8 cellular contexts compared by ENCODE assay signal in genomic region chr18:50819027-50819726, GRCh38. TPM values are rescaled to one million over a fixed set of nuclear protein-coding genes. Genes with fewer than 3 reads are reported as not detected.
DNase-seq lines count a peak whose midpoint lies in the region; ATAC-seq and TF ChIP-seq lines count a peak whose summit lies in the region.

No MANE protein-coding gene starts in this region.

- H3K27ac ChIP-seq in SJCRH30: no peak overlapping the region
- H3K27ac ChIP-seq in ovary: peak overlapping the region in 1 of 2 donors; percentile 26

- no peaks in the 10 kb centered on the region for H3K9me3 Mint-ChIP-seq in activated CD8-positive, alpha-beta T cell treated with anti-CD3 and anti-CD28 coated beads, Interleukin-2, amount 10 ng/mL, durations not matched to agents 7 days and 5 days (ENCODE audit: insufficient read depth)

- POLR2A ChIA-PET in activated CD8-positive, alpha-beta T cell treated with anti-CD3 and anti-CD28 coated beads, Interleukin-2, amount 10 ng/mL, durations not matched to agents 7 days and 5 days (lab: Charles Lee): no interaction called here

- H3K4me1 Mint-ChIP-seq in activated CD8-positive, alpha-beta T cell treated with anti-CD3 and anti-CD28 coated beads, Interleukin-2, amount 10 ng/mL, durations not matched to agents 7 days and 5 days (ENCODE audit: low read depth): no peaks in the 10 kb centered on the region

- TF ChIP-seq CTCF in ovary (IDR thresholded peaks at IDR 0.05): no peak

- peaks cover 11% of the 10 kb centered on the region for H3K27me3 Mint-ChIP-seq in activated CD8-positive, alpha-beta T cell treated with anti-CD3 and anti-CD28 coated beads, Interleukin-2, amount 10 ng/mL, durations not matched to agents 7 days and 5 days (ENCODE audit: low read depth)

- 14 to 17% (median 15%) methylated on average over 16 of the region's 16 CpGs for WGBS in ovary, 3 donors

- intact Hi-C loops in ovary (cut with DNase I): no loop called here

- H3K36me3 Mint-ChIP-seq in activated CD8-positive, alpha-beta T cell treated with anti-CD3 and anti-CD28 coated beads, Interleukin-2, amount 10 ng/mL, durations not matched to agents 7 days and 5 days (ENCODE audit: low read depth): no peaks in the 10 kb centered on the region

- peaks cover 4% of the 10 kb centered on the region; the same call in 1 of the 2 replicates for H3K4me1 ChIP-seq in SJCRH30
- H3K4me1 ChIP-seq in ovary (ENCODE audit: insufficient read depth): peaks cover 5% of the 10 kb centered on the region

- H3K27me3 ChIP-seq in SJCRH30: no peaks in the 10 kb centered on the region
- H3K27me3 ChIP-seq in ovary: no peaks in the 10 kb centered on the region

- H3K4me3 Mint-ChIP-seq in activated CD8-positive, alpha-beta T cell treated with anti-CD3 and anti-CD28 coated beads, Interleukin-2, amount 10 ng/mL, durations not matched to agents 7 days and 5 days: no peak overlapping the region

- H3K9me3 ChIP-seq in SJCRH30 (replicated peaks) (no peaks in the 10 kb centered on the region), ovary (no peaks in the 10 kb centered on the region)

- no peak for TF ChIP-seq EP300 in ovary (IDR thresholded peaks at IDR 0.05)

- H3K36me3 ChIP-seq in SJCRH30 (no peaks in the 10 kb centered on the region), ovary (no peaks in the 10 kb centered on the region)

- no peak for TF ChIP-seq POLR2A in ovary (IDR thresholded peaks at IDR 0.05)

- no peak for ATAC-seq in activated CD8-positive, alpha-beta T cell treated with anti-CD3 and anti-CD28 coated beads, Interleukin-2, amount 10 ng/mL, durations not matched to agents 7 days and 5 days

- DNase-seq in NCI-H2196 treated with DMSO at 0.1 percent for 48 hours (lab: John Stamatoyannopoulos, UW; ENCODE audit: unreplicated experiment) (peak; percentile 13), NCI-H2196 (lab: John Stamatoyannopoulos, UW; ENCODE audit: unreplicated experiment) (no peak), SJCRH30 (peak in 1 of 2 experiments; percentile 6), globus pallidus (ENCODE audit: low spot score) (peak; percentile 45), ovary (peak; percentile 26 to 51 (median 27)), NCI-H226 (no peak)
- DNase-seq in activated CD8-positive, alpha-beta T cell treated with anti-CD3 and anti-CD28 coated beads, Interleukin-2, amount 10 ng/mL, durations not matched to agents 7 days and 5 days: no peak
- DNase-seq in stimulated activated naive CD4-positive, alpha-beta T cell treated with Interleukin-2 at 50 U/mL for 16 hours (lab: John Stamatoyannopoulos, UW): no peak

- CTCF ChIA-PET in activated CD8-positive, alpha-beta T cell treated with anti-CD3 and anti-CD28 coated beads, Interleukin-2, amount 10 ng/mL, durations not matched to agents 7 days and 5 days (lab: Charles Lee): interaction anchor here (0.6 to 2.8 kb wide), 6 partner anchors 48 to 378 kb away, joined by 3 to 19 read pairs (median 4); no protein-coding TSS in a partner anchor

- peak overlapping the region; percentile 21 for H3K4me3 ChIP-seq in SJCRH30
- peak overlapping the region; percentile 8 for H3K4me3 ChIP-seq in ovary

- no peak overlapping the region for H3K27ac Mint-ChIP-seq in activated CD8-positive, alpha-beta T cell treated with anti-CD3 and anti-CD28 coated beads, Interleukin-2, amount 10 ng/mL, durations not matched to agents 7 days and 5 days

RNA-seq across cellular contexts. Expression of gene MRO, which starts 0.6 kb away (rescaled TPM):
- total RNA-seq in SJCRH30 (2014; rRNA removed; shearing (Covaris generic)): 0.03 and 0.06 TPM in 2 replicates
- total RNA-seq in ovary: 10 to 100 TPM in 1 of 7 donors, 1 to 10 TPM in 6; 1.1 to 10.6 (median 3.2) TPM
- polyA plus RNA-seq in ovary: 100 to 1,000 TPM in 1 of 2 donors, under 1 TPM in 1; 0.73 to 238 TPM
- total RNA-seq in activated CD8-positive, alpha-beta T cell treated with anti-CD3 and anti-CD28 coated beads, Interleukin-2, amount 10 ng/mL, durations not matched to agents 7 days and 5 days: not detected

RNA-seq across cellular contexts. Expression of gene ME2, which starts 59.7 kb away (rescaled TPM):
- total RNA-seq in SJCRH30 (2014; rRNA removed; shearing (Covaris generic)): 56.6 and 62.4 TPM in 2 replicates
- 10 to 100 TPM; 25.1 to 39.3 (median 31.8) TPM for total RNA-seq in ovary
- polyA plus RNA-seq in ovary: 10 to 100 TPM; 15.6 to 66.2 TPM
- total RNA-seq in activated CD8-positive, alpha-beta T cell treated with anti-CD3 and anti-CD28 coated beads, Interleukin-2, amount 10 ng/mL, durations not matched to agents 7 days and 5 days: 10 to 100 TPM; 91.2 to 92.5 TPM

Comparison
In these comparisons a context has a peak if more than half of its experiments do, and no peak if none do; other contexts are left out.
1. DNase-seq: peak in NCI-H2196 treated with DMSO at 0.1 percent for 48 hours (single experiment), globus pallidus (single experiment) and ovary (5 of 5); none in NCI-H2196 (single experiment), activated CD8-positive, alpha-beta T cell treated with anti-CD3 and anti-CD28 coated beads, Interleukin-2, amount 10 ng/mL, durations not matched to agents 7 days and 5 days (single experiment), NCI-H226 (single experiment) and stimulated activated naive CD4-positive, alpha-beta T cell treated with Interleukin-2 at 50 U/mL for 16 hours (single experiment).